ENCODE assay signal across 15 cellular contexts in genomic region chr1:111707906-111708305, GRCh38. TPM values are rescaled to one million over a fixed set of nuclear protein-coding genes. Genes with fewer than 3 reads are reported as not detected.
A peak's percentile ranks its signal among the peaks of the same experiment; 100 is the strongest.
DNase-seq lines count a peak whose midpoint lies in the region; ATAC-seq and TF ChIP-seq lines count a peak whose summit lies in the region.
"Had no signal": no experiment of that assay in that cellular context is flagged by ENCODE, and none has a peak within 500 bp of the region (broad histone marks: within the 10 kb centered on the region; RNA-seq: fewer than 3 reads in every experiment).

No MANE protein-coding gene starts in this region.

- H3K4me1 ChIP-seq in SJSA1 (replicated peaks) = peaks cover 59% of the 10 kb centered on the region

- H3K27me3 Mint-ChIP-seq in activated CD4-positive, alpha-beta T cell treated with anti-CD3 and anti-CD28 coated beads, Interleukin-2, amount 10 ng/mL, durations not matched to agents 24 days and 14 days = no peaks in the 10 kb centered on the region
- H3K27me3 Mint-ChIP-seq in dendritic cell treated with granulocyte-macrophage colony-stimulating factor and Interleukin-4, amounts not matched to agents 40 ng/mL and 50 ng/mL, for 4 days = no peaks in the 10 kb centered on the region
- H3K27me3 Mint-ChIP-seq in osteocyte (ENCODE audit: unreplicated experiment) = no peaks in the 10 kb centered on the region

- no peak overlapping the region for H3K4me3 ChIP-seq in SJSA1

- no peak for DNase-seq in activated CD4-positive, alpha-beta T cell treated with anti-CD3 and anti-CD28 coated beads, Interleukin-2, amount 10 ng/mL, durations not matched to agents 24 days and 14 days
- no peak for DNase-seq in activated CD4-positive, alpha-beta T cell treated with anti-CD3 and anti-CD28 coated beads, Interleukin-2, amount 50 U/mL, for 4 hours
- DNase-seq in SJSA1 (ENCODE audit: low read depth in 1 of 2, low spot score in 2 of 2) (peak; percentile 84), osteocyte (ENCODE audit: extremely low spot score, unreplicated experiment) (no peak), SKM-1 (lab: John Stamatoyannopoulos, UW; ENCODE audit: unreplicated experiment) (no peak), DMS153 (lab: John Stamatoyannopoulos, UW) (no peak)
- DNase-seq: 8988T; activated CD4-positive, CD25-positive, alpha-beta regulatory T cell; Calu3; nucleus accumbens had no signal

- peak overlapping the region; percentile 73 for H3K27ac ChIP-seq in SJSA1

- H3K4me3 Mint-ChIP-seq in activated CD4-positive, alpha-beta T cell treated with anti-CD3 and anti-CD28 coated beads, Interleukin-2, amount 10 ng/mL, durations not matched to agents 24 days and 14 days = no peak overlapping the region
- no peak overlapping the region for H3K4me3 Mint-ChIP-seq in dendritic cell treated with granulocyte-macrophage colony-stimulating factor and Interleukin-4, amounts not matched to agents 40 ng/mL and 50 ng/mL, for 4 days
- no peak overlapping the region for H3K4me3 Mint-ChIP-seq in osteocyte (ENCODE audit: unreplicated experiment)
- H3K4me3 Mint-ChIP-seq: activated T-helper 1 cell treated with anti-CD3 and anti-CD28 coated beads, Interleukin-12 subunit alpha, Interleukin-12 subunit beta, Interleukin-2, Interleukin-4 antibody, amounts not matched to agents 30 ng/mL and 10 ng/mL and 1 ng/mL, durations not matched to agents 14 hours and 24 hours and 36 hours had no signal

- H3K36me3 Mint-ChIP-seq in activated CD4-positive, alpha-beta T cell treated with anti-CD3 and anti-CD28 coated beads, Interleukin-2, amount 10 ng/mL, durations not matched to agents 24 days and 14 days (ENCODE audit: low read depth) = peaks cover 52% of the 10 kb centered on the region
- H3K36me3 Mint-ChIP-seq in dendritic cell treated with granulocyte-macrophage colony-stimulating factor and Interleukin-4, amounts not matched to agents 40 ng/mL and 50 ng/mL, for 4 days (ENCODE audit: low read depth) = peaks cover 76% of the 10 kb centered on the region
- H3K36me3 Mint-ChIP-seq in osteocyte (ENCODE audit: unreplicated experiment) = peaks cover 23% of the 10 kb centered on the region

- no peaks in the 10 kb centered on the region for H3K9me3 ChIP-seq in SJSA1 (replicated peaks)

- H3K27ac Mint-ChIP-seq in activated CD4-positive, alpha-beta T cell treated with anti-CD3 and anti-CD28 coated beads, Interleukin-2, amount 10 ng/mL, durations not matched to agents 24 days and 14 days = peak overlapping the region; percentile 72
- H3K27ac Mint-ChIP-seq in dendritic cell treated with granulocyte-macrophage colony-stimulating factor and Interleukin-4, amounts not matched to agents 40 ng/mL and 50 ng/mL, for 4 days = peak overlapping the region; percentile 32
- H3K27ac Mint-ChIP-seq in osteocyte (ENCODE audit: unreplicated experiment) = peak overlapping the region; percentile 56

- ATAC-seq in HG03354 (IDR thresholded peaks at IDR 0.05; ENCODE audit: poor library complexity, severe bottlenecking, unreplicated experiment) = no peak
- ATAC-seq: esophagus mucosa, SK-N-SH treated with all-trans-retinoic acid at 6 μM for 48 hours had no signal

- no peak for TF ChIP-seq CTCF in osteocyte (IDR thresholded peaks at IDR 0.05)

- intact Hi-C loops in activated CD4-positive, alpha-beta T cell treated with anti-CD3 and anti-CD28 coated beads, Interleukin-2, amount 10 ng/mL, durations not matched to agents 24 days and 14 days (cut with micrococcal nuclease) = no loop called here
- intact Hi-C loops in dendritic cell treated with granulocyte-macrophage colony-stimulating factor and Interleukin-4, amounts not matched to agents 40 ng/mL and 50 ng/mL, for 4 days (cut with micrococcal nuclease) = loop anchor here (10.0 kb wide), 1 partner anchor 53 kb away; no protein-coding TSS in a partner anchor

- peaks cover 18% of the 10 kb centered on the region for H3K36me3 ChIP-seq in SJSA1

- no peaks in the 10 kb centered on the region for H3K27me3 ChIP-seq in SJSA1 (replicated peaks)

- peaks cover 20% of the 10 kb centered on the region for H3K4me1 Mint-ChIP-seq in activated CD4-positive, alpha-beta T cell treated with anti-CD3 and anti-CD28 coated beads, Interleukin-2, amount 10 ng/mL, durations not matched to agents 24 days and 14 days
- peaks cover 5% of the 10 kb centered on the region for H3K4me1 Mint-ChIP-seq in dendritic cell treated with granulocyte-macrophage colony-stimulating factor and Interleukin-4, amounts not matched to agents 40 ng/mL and 50 ng/mL, for 4 days (ENCODE audit: low read depth)
- peaks cover 12% of the 10 kb centered on the region for H3K4me1 Mint-ChIP-seq in osteocyte (ENCODE audit: unreplicated experiment)

- H3K9me3 Mint-ChIP-seq in activated CD4-positive, alpha-beta T cell treated with anti-CD3 and anti-CD28 coated beads, Interleukin-2, amount 10 ng/mL, durations not matched to agents 24 days and 14 days = no peaks in the 10 kb centered on the region
- H3K9me3 Mint-ChIP-seq in dendritic cell treated with granulocyte-macrophage colony-stimulating factor and Interleukin-4, amounts not matched to agents 40 ng/mL and 50 ng/mL, for 4 days = no peaks in the 10 kb centered on the region
- no peaks in the 10 kb centered on the region for H3K9me3 Mint-ChIP-seq in osteocyte (ENCODE audit: unreplicated experiment)
- H3K9me3 Mint-ChIP-seq: activated T-helper 1 cell treated with anti-CD3 and anti-CD28 coated beads, Interleukin-12 subunit alpha, Interleukin-12 subunit beta, Interleukin-2, Interleukin-4 antibody, amounts not matched to agents 30 ng/mL and 10 ng/mL and 1 ng/mL, durations not matched to agents 14 hours and 24 hours and 36 hours had no signal

RNA-seq across cellular contexts. Expression of gene INKA2, which starts 31.3 kb away (rescaled TPM):
- 2.4 and 2.6 TPM in 2 replicates for total RNA-seq in activated CD4-positive, alpha-beta T cell treated with anti-CD3 and anti-CD28 coated beads, Interleukin-2, amount 10 ng/mL, durations not matched to agents 24 days and 14 days
- total RNA-seq in SJSA1 (2014; rRNA removed; shearing (Covaris generic)) = 3.4 and 5.4 TPM in 2 replicates
- 5.5 and 6.2 TPM in 2 replicates for total RNA-seq in osteocyte
- total RNA-seq: Calu3 had no signal

RNA-seq across cellular contexts. Expression of gene DDX20, which starts 47.8 kb away (rescaled TPM):
- total RNA-seq in activated CD4-positive, alpha-beta T cell treated with anti-CD3 and anti-CD28 coated beads, Interleukin-2, amount 10 ng/mL, durations not matched to agents 24 days and 14 days = 18.7 and 24.2 TPM in 2 replicates
- total RNA-seq in SJSA1 (2014; rRNA removed; shearing (Covaris generic)) = 22.8 and 37.8 TPM in 2 replicates
- 13.1 and 14.0 TPM in 2 replicates for total RNA-seq in osteocyte

Comparison
In these comparisons a context has a peak if more than half of its experiments do, and no peak if none do; other contexts are left out.
1. DNase-seq: peak in SJSA1 (2 of 2); none in activated CD4-positive, alpha-beta T cell treated with anti-CD3 and anti-CD28 coated beads, Interleukin-2, amount 10 ng/mL, durations not matched to agents 24 days and 14 days (single experiment), activated CD4-positive, alpha-beta T cell treated with anti-CD3 and anti-CD28 coated beads, Interleukin-2, amount 50 U/mL, for 4 hours (0 of 2), osteocyte (single experiment), SKM-1 (single experiment) and DMS153 (single experiment).
2. Peak in every context shown above with its lines, with median percentiles within 50 percentile points of each other: H3K27ac Mint-ChIP-seq.